In genomic region chr13:114147803-114148520, GRCh38 we compare ENCODE assay signal across 11 cellular contexts.
DNase-seq lines count a peak whose midpoint lies in the region; ATAC-seq and TF ChIP-seq lines count a peak whose summit lies in the region.
"Had no signal": no experiment of that assay in that cellular context is flagged by ENCODE, and none has a peak within 500 bp of the region (broad histone marks: within the 10 kb centered on the region; RNA-seq: fewer than 3 reads in every experiment).

No MANE protein-coding gene starts in this region.

- POLR2A ChIA-PET in RWPE1 (lab: Yijun Ruan, JAX; ENCODE audit: low non-redundant PET), result no interaction called here

- no peak for TF ChIP-seq CTCF in RWPE1 (conservative IDR thresholded peaks at IDR 0.05; ENCODE audit: low read depth)

- peak; percentile 38 for DNase-seq in ecto neural progenitor cell (ENCODE audit: low spot score)
- DNase-seq in RWPE1 (ENCODE audit: low spot score), result no peak
- DNase-seq in head of caudate nucleus, result no peak
- DNase-seq in midbrain (lab: John Stamatoyannopoulos, UW), result no peak
- DNase-seq in NCI-H1092 treated with DMSO at 0.1 percent for 48 hours (lab: John Stamatoyannopoulos, UW), result no peak
- DNase-seq: foreskin keratinocyte had no signal

- intact Hi-C loops in head of caudate nucleus (cut with DNase I), result no loop called here

- CTCF ChIA-PET in RWPE1 (lab: Yijun Ruan, JAX), result no interaction called here

- ATAC-seq in GM18498 (IDR thresholded peaks at IDR 0.05; ENCODE audit: unreplicated experiment) (peak; percentile 38), GM21367 (IDR thresholded peaks at IDR 0.05; ENCODE audit: unreplicated experiment) (peak; percentile 14), HG03342 (IDR thresholded peaks at IDR 0.05; ENCODE audit: unreplicated experiment) (peak; percentile 41)
- ATAC-seq: foreskin keratinocyte, WTC11 had no signal

- no peak overlapping the region for H3K27ac ChIP-seq in RWPE1
- H3K27ac ChIP-seq: breast epithelium, foreskin keratinocyte had no signal
